ENCODE assay signal across 8 cellular contexts in the genomic region with DNA sequence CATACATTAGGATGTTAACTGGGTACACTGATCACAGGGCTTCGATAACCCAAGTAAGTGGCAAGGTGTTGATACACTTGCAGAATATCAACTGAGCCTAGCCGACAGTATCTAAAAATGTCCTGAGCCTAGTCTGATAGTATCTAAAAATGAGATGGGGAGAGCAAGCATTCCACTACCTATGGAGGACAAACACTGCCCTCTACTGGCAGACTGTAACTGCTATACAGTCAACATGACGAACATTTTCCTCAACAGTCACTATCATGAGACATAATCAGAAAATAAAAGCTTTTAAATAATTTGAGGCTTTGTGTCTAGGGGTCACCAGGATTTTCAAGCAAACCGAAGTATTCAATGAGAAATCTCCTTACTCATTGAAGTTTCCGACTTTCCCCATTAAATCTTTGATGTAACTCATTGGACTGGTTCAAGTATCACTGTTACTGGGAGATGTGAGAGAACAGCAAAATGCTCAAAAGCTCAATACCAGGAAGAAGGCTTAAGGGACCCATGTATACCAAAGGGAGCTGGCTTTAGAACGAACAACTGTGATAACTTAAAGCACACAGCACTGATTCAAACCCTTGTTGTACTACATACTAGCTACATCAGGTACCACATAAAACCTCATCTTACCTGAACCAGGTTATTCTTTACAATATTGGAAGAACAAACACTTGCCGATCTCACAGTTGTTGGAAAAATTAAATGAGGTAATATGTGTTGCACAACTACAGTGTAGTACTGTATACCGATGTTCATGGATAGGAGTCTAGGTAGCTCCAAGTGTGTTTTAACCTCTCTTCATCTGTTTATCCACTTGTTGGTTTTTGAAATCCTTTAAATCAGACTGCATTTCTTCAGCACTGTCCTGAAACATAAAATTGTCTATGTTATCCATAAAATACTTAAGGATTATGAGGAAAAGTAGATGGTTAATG. TPM values are rescaled to one million over a fixed set of nuclear protein-coding genes. Genes with fewer than 3 reads are reported as not detected.
DNase-seq lines count a peak whose midpoint lies in the region; ATAC-seq lines count a peak whose summit lies in the region.

No MANE protein-coding gene starts in this region.

- peaks cover 4% of the 10 kb centered on the region for H3K36me3 ChIP-seq in mesendoderm (ENCODE audit: control insufficient read depth, insufficient read depth, low read length)

- peak; percentile 84 for DNase-seq in DMS53 treated with DMSO at 0.1 percent for 48 hours (lab: John Stamatoyannopoulos, UW; ENCODE audit: unreplicated experiment)
- DNase-seq in NCI-H446 (lab: John Stamatoyannopoulos, UW), result peak; percentile 74 to 79
- DNase-seq in activated CD4-positive, alpha-beta T cell treated with anti-CD3 and anti-CD28 coated beads for 36 hours, result peak; percentile 78
- peak; percentile 28 for DNase-seq in effector CD8-positive, alpha-beta T cell (lab: John Stamatoyannopoulos, UW)
- DNase-seq in mesendoderm, result peak; percentile 84
- DNase-seq in stimulated activated CD8-positive, alpha-beta memory T cell treated with anti-CD3 and anti-CD28 coated beads, Interleukin-4, amount 100 ng/mL, for 24 hours (ENCODE audit: low read depth), result peak; percentile 14

- no peak overlapping the region for H3K23ac ChIP-seq in mesendoderm (ENCODE audit: low read length)

- H3K27me3 ChIP-seq in mesendoderm (ENCODE audit: insufficient read depth, low read length, poor library complexity), result no peaks in the 10 kb centered on the region

- no peaks in the 10 kb centered on the region for H3K4me1 ChIP-seq in mesendoderm (ENCODE audit: control insufficient read depth, low read depth, low read length)

- H2BK5ac ChIP-seq in mesendoderm (ENCODE audit: low read length), result no peak overlapping the region

- H4K5ac ChIP-seq in mesendoderm (ENCODE audit: low read length), result no peak overlapping the region

- no peak overlapping the region for H3K4ac ChIP-seq in mesendoderm (ENCODE audit: low read depth, low read length)

- no peaks in the 10 kb centered on the region for H3K79me2 ChIP-seq in mesendoderm (ENCODE audit: control insufficient read depth, insufficient read depth, low read length)

- no peak overlapping the region for H2BK15ac ChIP-seq in mesendoderm (replicated peaks; ENCODE audit: low read depth)

- no peak overlapping the region for H3K27ac ChIP-seq in mesendoderm (ENCODE audit: low read depth, low read length)

- peak; percentile 54 for ATAC-seq in HG03097 (IDR thresholded peaks at IDR 0.05; ENCODE audit: low FRiP score, unreplicated experiment)
- peak; percentile 90 for ATAC-seq in activated CD4-positive, alpha-beta T cell treated with anti-CD3 and anti-CD28 coated beads for 36 hours
- ATAC-seq in HG03139 (IDR thresholded peaks at IDR 0.05; ENCODE audit: unreplicated experiment), result no peak

- H3K4me1 Mint-ChIP-seq in activated CD4-positive, alpha-beta T cell treated with anti-CD3 and anti-CD28 coated beads for 36 hours, result peaks cover 13% of the 10 kb centered on the region

- no peaks in the 10 kb centered on the region for H3K79me1 ChIP-seq in mesendoderm (ENCODE audit: low read length)

- H2BK120ac ChIP-seq in mesendoderm (ENCODE audit: low read depth, low read length), result no peak overlapping the region

- peaks cover 19% of the 10 kb centered on the region for H3K36me3 Mint-ChIP-seq in activated CD4-positive, alpha-beta T cell treated with anti-CD3 and anti-CD28 coated beads for 36 hours (ENCODE audit: low read depth)

- H3K4me3 Mint-ChIP-seq in activated CD4-positive, alpha-beta T cell treated with anti-CD3 and anti-CD28 coated beads for 36 hours, result no peak overlapping the region

- no peak overlapping the region for H2AK5ac ChIP-seq in mesendoderm (ENCODE audit: low read length)

- H3K18ac ChIP-seq in mesendoderm (ENCODE audit: low read length), result no peak overlapping the region

- no peak overlapping the region for H3K56ac ChIP-seq in mesendoderm (ENCODE audit: low read length)

- no CpG with 5 or more reads among the region's 8 CpGs for whole genome bisulfite sequencing in mesendoderm (ENCODE audit: extremely low coverage, insufficient coverage, low lambda C conversion rate)

- no peak overlapping the region for H3K4me2 ChIP-seq in mesendoderm (ENCODE audit: low read length)

- no peak overlapping the region for H3K4me3 ChIP-seq in mesendoderm (ENCODE audit: low read length)

- H3K27ac Mint-ChIP-seq in activated CD4-positive, alpha-beta T cell treated with anti-CD3 and anti-CD28 coated beads for 36 hours, result peak overlapping the region; percentile 43

- no peak overlapping the region for H4K8ac ChIP-seq in mesendoderm (ENCODE audit: low read depth, low read length)

- POLR2A ChIA-PET in activated CD4-positive, alpha-beta T cell treated with anti-CD3 and anti-CD28 coated beads for 36 hours (lab: Charles Lee), result interaction anchor here (0.6 to 1.2 kb wide), 4 partner anchors 34 to 72 kb away, joined by 3 to 4 read pairs (median 3); a partner anchor contains a TSS

- intact Hi-C loops in activated CD4-positive, alpha-beta T cell treated with anti-CD3 and anti-CD28 coated beads for 36 hours (cut with DNase I, micrococcal nuclease), result loop anchor here (1.0 to 5.0 kb wide), 5 partner anchors 37 to 266 kb away; a partner anchor contains a TSS

- CTCF ChIA-PET in activated CD4-positive, alpha-beta T cell treated with anti-CD3 and anti-CD28 coated beads for 36 hours (lab: Charles Lee), result interaction anchor here (0.5 to 9.5 kb wide), 40 partner anchors 10 to 972 kb away, joined by 3 to 225 read pairs (median 6); a partner anchor contains a TSS

- no peak overlapping the region for H3K9ac ChIP-seq in mesendoderm (ENCODE audit: low read length)

- no peaks in the 10 kb centered on the region for H3K27me3 Mint-ChIP-seq in activated CD4-positive, alpha-beta T cell treated with anti-CD3 and anti-CD28 coated beads for 36 hours

- H3K9me3 Mint-ChIP-seq in activated CD4-positive, alpha-beta T cell treated with anti-CD3 and anti-CD28 coated beads for 36 hours (ENCODE audit: low read depth), result no peaks in the 10 kb centered on the region

RNA-seq across cellular contexts. Expression of a gene that starts 31.1 kb away (rescaled TPM):
- total RNA-seq in activated CD4-positive, alpha-beta T cell treated with anti-CD3 and anti-CD28 coated beads for 36 hours, result under 1 TPM; 0.32 to 0.53 TPM
- 6.1 TPM for polyA plus RNA-seq in mesendoderm (2013, experiment 1 of 2)
- 6.4 TPM for polyA plus RNA-seq in mesendoderm (2013, experiment 2 of 2)

RNA-seq across cellular contexts. Expression of a gene that starts 38.6 kb away (rescaled TPM):
- total RNA-seq in activated CD4-positive, alpha-beta T cell treated with anti-CD3 and anti-CD28 coated beads for 36 hours, result 100 to 1,000 TPM; 189 to 260 TPM
- polyA plus RNA-seq in mesendoderm (2013, experiment 1 of 2), result 371 TPM
- polyA plus RNA-seq in mesendoderm (2013, experiment 2 of 2), result 360 TPM

Comparison
In these comparisons a context has a peak if more than half of its experiments do, and no peak if none do; other contexts are left out.
1. DNase-seq: peak in every context shown above with its lines; median percentile 84 in DMS53 treated with DMSO at 0.1 percent for 48 hours; 84 in mesendoderm; 78 in activated CD4-positive, alpha-beta T cell treated with anti-CD3 and anti-CD28 coated beads for 36 hours; 76 in NCI-H446; 28 in effector CD8-positive, alpha-beta T cell; 14 in stimulated activated CD8-positive, alpha-beta memory T cell treated with anti-CD3 and anti-CD28 coated beads, Interleukin-4, amount 100 ng/mL, for 24 hours.